In the genomic region with DNA sequence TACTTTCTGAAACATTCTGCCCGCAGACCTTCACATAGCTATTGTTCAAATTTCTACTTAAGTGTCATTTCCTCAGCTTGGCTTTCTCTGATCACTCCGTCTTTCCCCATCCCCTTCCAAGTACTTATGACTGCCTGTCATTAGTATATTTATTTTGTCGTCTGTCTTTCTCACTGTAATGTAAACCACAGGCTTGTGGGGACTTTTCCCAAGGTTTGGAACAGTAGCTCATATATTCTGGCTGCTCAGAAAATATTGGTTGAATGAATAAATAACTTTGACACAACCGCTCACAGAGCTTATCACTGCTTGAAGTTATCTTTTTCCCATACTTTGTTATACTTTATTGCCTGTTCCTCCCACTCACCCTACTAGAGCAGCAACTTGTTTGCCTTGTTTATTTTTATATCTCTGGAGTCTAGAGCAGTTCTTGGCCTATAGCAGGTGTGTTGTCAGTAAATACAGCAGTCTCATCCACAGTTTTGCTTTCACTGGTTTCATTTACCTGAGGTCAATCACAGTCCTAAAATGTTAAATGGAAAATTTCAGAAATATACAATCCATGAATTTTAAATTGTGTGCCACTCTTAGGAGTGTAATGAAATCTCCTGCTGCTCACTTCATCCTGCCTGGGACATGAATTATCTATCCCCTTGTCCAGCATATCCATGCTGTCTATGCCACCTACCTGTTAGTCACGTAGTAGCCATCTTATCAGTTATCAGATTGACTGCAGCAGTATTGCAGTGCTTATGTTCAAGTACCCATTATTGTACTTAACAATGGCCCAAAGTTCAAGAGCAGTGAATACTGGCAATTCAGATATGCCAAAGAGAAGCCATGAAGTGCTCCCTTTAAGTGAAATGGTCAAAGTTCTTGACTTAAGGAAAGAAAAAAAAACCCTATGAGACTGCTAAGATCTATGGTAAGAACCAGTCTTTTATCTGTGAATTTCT, we compare ENCODE assay signal across 19 cellular contexts.
"Had no signal": no experiment of that assay in that cellular context is flagged by ENCODE, and none has a peak within 500 bp of the region (broad histone marks: within the 10 kb centered on the region; RNA-seq: fewer than 3 reads in every experiment).

No MANE protein-coding gene starts in this region.

- H3K27ac Mint-ChIP-seq: memory B cell, nephron progenitor cell had no signal

- H3K27me3 Mint-ChIP-seq: memory B cell had no signal

- H3K27ac ChIP-seq: brain microvascular endothelial cell, prostate gland, right atrium auricular region, tibial artery, WERI-Rb-1 had no signal

- H3K4me1 ChIP-seq: prostate gland had no signal

- FAIRE-seq: colon, frontal cortex, urothelium cell line had no signal

- ATAC-seq: left ventricle myocardium superior; stimulated activated naive CD8-positive, alpha-beta T cell treated with anti-CD3 and anti-CD28 coated beads, Interleukin-15, Interleukin-2, amounts not matched to agents 100 U/mL and 50 U/mL, for 24 hours had no signal

- H3K9me3 ChIP-seq: prostate gland, right atrium auricular region, tibial artery had no signal

- DNase-seq: activated CD4-positive, alpha-beta T cell treated with anti-CD3 and anti-CD28 coated beads for 1 hour; aorta; brain microvascular endothelial cell; central memory CD4-positive, alpha-beta T cell; effector CD4-positive, alpha-beta T cell; head of caudate nucleus; kidney glomerular epithelial cell; left ventricle myocardium superior; nephron progenitor cell; stimulated activated naive CD8-positive, alpha-beta T cell treated with anti-CD3 and anti-CD28 coated beads, Interleukin-15, Interleukin-2, amounts not matched to agents 100 U/mL and 50 U/mL, for 24 hours; substantia nigra; tibial artery; WERI-Rb-1 had no signal

- H3K9me3 Mint-ChIP-seq: memory B cell had no signal

- H3K27me3 ChIP-seq: brain microvascular endothelial cell, right atrium auricular region, tibial artery had no signal

- H3K36me3 ChIP-seq: brain microvascular endothelial cell, prostate gland, right atrium auricular region, tibial artery, WERI-Rb-1 had no signal

- H3K4me3 ChIP-seq: prostate gland, right atrium auricular region, tibial artery had no signal

- H3K4me3 Mint-ChIP-seq: memory B cell, nephron progenitor cell had no signal
